Comparison of ENCODE assay signal across 12 cellular contexts in genomic region chr16:1082266-1082951, GRCh38. TPM values are rescaled to one million over a fixed set of nuclear protein-coding genes. Genes with fewer than 3 reads are reported as not detected.
DNase-seq lines count a peak whose midpoint lies in the region; ATAC-seq lines count a peak whose summit lies in the region.
"Had no signal": no experiment of that assay in that cellular context is flagged by ENCODE, and none has a peak within 500 bp of the region (broad histone marks: within the 10 kb centered on the region; RNA-seq: fewer than 3 reads in every experiment).

No MANE protein-coding gene starts in this region.

- in situ Hi-C loops in Caki2 (cut with HindIII; ENCODE audit: low pct_unique_long_range_greater_than_20kb, low sequenced_read_pairs): no loop called here

- no peaks in the 10 kb centered on the region for H3K36me3 ChIP-seq in MG63

- H3K27me3 ChIP-seq in MG63: peaks cover 43% of the 10 kb centered on the region

- no peak overlapping the region for H3K4me3 ChIP-seq in MG63
- H3K4me3 ChIP-seq: GM12878 had no signal

- DNase-seq in Caki2 (ENCODE audit: low read depth) (peak; percentile 91), MG63 (peak; percentile 78), astrocyte of the hippocampus (ENCODE audit: low read depth, low spot score) (peak; percentile 21), lung microvascular endothelial cell (ENCODE audit: low read depth in 2 of 2) (peak; percentile 63 to 84), NCI-H146 (lab: John Stamatoyannopoulos, UW) (no peak)
- no peak for DNase-seq in activated CD4-positive, CD25-positive, alpha-beta regulatory T cell (lab: John Stamatoyannopoulos, UW)
- DNase-seq: activated CD4-positive, alpha-beta T cell treated with anti-CD3 and anti-CD28 coated beads, Interleukin-2, amount 50 U/mL, for 48 hours had no signal

- H3K9me3 ChIP-seq in MG63: peaks cover 14% of the 10 kb centered on the region

- ATAC-seq in GM19395 (IDR thresholded peaks at IDR 0.05; ENCODE audit: unreplicated experiment): no peak
- ATAC-seq in HG03139 (IDR thresholded peaks at IDR 0.05; ENCODE audit: unreplicated experiment): no peak
- ATAC-seq: GM12878 had no signal

RNA-seq across cellular contexts. Expression of gene SSTR5, which starts 9.9 kb away (rescaled TPM):
- 4.0 and 9.1 TPM in 2 replicates for total RNA-seq in Caki2 (2014; rRNA removed; shearing (Covaris generic); ENCODE audit: low replicate concordance)
- total RNA-seq in MG63 (2014; rRNA removed; shearing (Covaris generic); ENCODE audit: low replicate concordance): not detected in 2 replicates
- total RNA-seq in lung microvascular endothelial cell: 0.20 and 0.22 TPM in 2 replicates
- total RNA-seq: GM12878, mesenteric fat pad had no signal

RNA-seq across cellular contexts. Expression of gene C1QTNF8, which starts 13.6 kb away (rescaled TPM):
- total RNA-seq in Caki2 (2014; rRNA removed; shearing (Covaris generic); ENCODE audit: low replicate concordance): not detected in 2 replicates
- total RNA-seq in MG63 (2014; rRNA removed; shearing (Covaris generic); ENCODE audit: low replicate concordance): not detected in 2 replicates
- not detected in 2 replicates for total RNA-seq in lung microvascular endothelial cell
- total RNA-seq: cardiac septum, GM12878, mesenteric fat pad had no signal

Comparison
In these comparisons a context has a peak if more than half of its experiments do, and no peak if none do; other contexts are left out.
1. DNase-seq: peak in Caki2 (single experiment), MG63 (single experiment), astrocyte of the hippocampus (single experiment) and lung microvascular endothelial cell (2 of 2); none in activated CD4-positive, CD25-positive, alpha-beta regulatory T cell (0 of 4) and NCI-H146 (single experiment).